In genomic region chr1:231550448-231550781, GRCh38 we compare ENCODE assay signal across 8 cellular contexts. TPM values are rescaled to one million over a fixed set of nuclear protein-coding genes. Genes with fewer than 3 reads are reported as not detected.
DNase-seq lines count a peak whose midpoint lies in the region; ATAC-seq and TF ChIP-seq lines count a peak whose summit lies in the region.

No MANE protein-coding gene starts in this region.

- intact Hi-C loops in tibial artery (cut with DNase I; ENCODE audit: low total_unique reads) = no loop called here

- TF ChIP-seq CTCF in BJ (IDR thresholded peaks at IDR 0.05; ENCODE audit: insufficient read depth, low read depth, low read length) = peak; percentile 37
- TF ChIP-seq CTCF in Peyer's patch (IDR thresholded peaks at IDR 0.05) = peak in 4 of 6 experiments; percentile 16 to 51 (median 42)
- TF ChIP-seq CTCF in fibroblast of lung (conservative IDR thresholded peaks at IDR 0.05 in 1 of 2, IDR thresholded peaks at IDR 0.05 in 1 of 2; ENCODE audit: low read depth in 1 of 2, low read length in 2 of 2) = peak; percentile 20 to 33
- TF ChIP-seq CTCF in tibial artery (IDR thresholded peaks at IDR 0.05) = no peak

- DNase-seq in BJ (ENCODE audit: low read depth) (no peak), Peyer's patch (no peak), fibroblast of lung (ENCODE audit: low read depth in 2 of 2) (no peak), NCI-H1930 (lab: John Stamatoyannopoulos, UW) (no peak), tibial artery (no peak)

- no peak overlapping the region for H3K27ac ChIP-seq in Peyer's patch
- H3K27ac ChIP-seq in fibroblast of lung (ENCODE audit: insufficient read depth, low read length) = no peak overlapping the region
- H3K27ac ChIP-seq in tibial artery = no peak overlapping the region

- H3K9ac ChIP-seq in fibroblast of lung (ENCODE audit: insufficient read depth, low read length) = no peak overlapping the region

- H3K79me2 ChIP-seq in fibroblast of lung (ENCODE audit: control insufficient read depth, insufficient read depth, low read length) = no peaks in the 10 kb centered on the region

- H3K4me2 ChIP-seq in fibroblast of lung (ENCODE audit: extremely low read depth, insufficient read depth, low read length) = no peak overlapping the region

- H3K9me3 ChIP-seq in Peyer's patch = no peaks in the 10 kb centered on the region
- H3K9me3 ChIP-seq in fibroblast of lung (ENCODE audit: control insufficient read depth, insufficient read depth, low read depth, low read length) = no peaks in the 10 kb centered on the region
- H3K9me3 ChIP-seq in tibial artery = no peaks in the 10 kb centered on the region

- H3K36me3 ChIP-seq in BJ (ENCODE audit: control insufficient read depth, insufficient read depth, low read length) = peaks cover 1% of the 10 kb centered on the region; the same call in 1 of the 2 replicates
- peaks cover 0 to 24% (median 0%) of the 10 kb centered on the region in 3 donors for H3K36me3 ChIP-seq in Peyer's patch
- no peaks in the 10 kb centered on the region for H3K36me3 ChIP-seq in fibroblast of lung (ENCODE audit: control insufficient read depth, insufficient read depth, low read length)
- H3K36me3 ChIP-seq in tibial artery = peaks cover 0 to 8% (median 8%) of the 10 kb centered on the region in 3 donors

- no peaks in the 10 kb centered on the region for H4K20me1 ChIP-seq in fibroblast of lung (ENCODE audit: control insufficient read depth, extremely low read depth, insufficient read depth, low read length)

- H3K27me3 ChIP-seq in BJ (ENCODE audit: control insufficient read depth, insufficient read depth, low read length) (no peaks in the 10 kb centered on the region), Peyer's patch (no peaks in the 10 kb centered on the region), fibroblast of lung (ENCODE audit: control insufficient read depth, insufficient read depth, low read length) (no peaks in the 10 kb centered on the region), tibial artery (no peaks in the 10 kb centered on the region)

- POLR2A ChIA-PET in BJ (lab: Charles Lee) = no interaction called here

- CTCF ChIA-PET in BJ (lab: Yijun Ruan, JAX) = no interaction called here

- no peak overlapping the region for H3K4me3 ChIP-seq in BJ (ENCODE audit: low read depth, low read length)
- no peak overlapping the region for H3K4me3 ChIP-seq in Peyer's patch
- no peak overlapping the region for H3K4me3 ChIP-seq in fibroblast of lung (replicated peaks in 1 of 4; ENCODE audit: control extremely low read depth in 1 of 4, insufficient read depth in 1 of 4, low read depth in 3 of 4, low read length in 4 of 4)
- no peak overlapping the region for H3K4me3 ChIP-seq in tibial artery

- H3K4me1 ChIP-seq in Peyer's patch (no peaks in the 10 kb centered on the region), fibroblast of lung (ENCODE audit: control insufficient read depth, extremely low read depth, insufficient read depth, low read length) (no peaks in the 10 kb centered on the region), tibial artery (peaks cover 0 to 7% (median 0%) of the 10 kb centered on the region in 4 donors)

- ATAC-seq in GM18867 (IDR thresholded peaks at IDR 0.05; ENCODE audit: unreplicated experiment) (peak; percentile 65), GM19455 (IDR thresholded peaks at IDR 0.05; ENCODE audit: unreplicated experiment) (no peak), GM21423 (IDR thresholded peaks at IDR 0.05; ENCODE audit: unreplicated experiment) (no peak)

- no peak for TF ChIP-seq POLR2A in Peyer's patch (IDR thresholded peaks at IDR 0.05)

- no peak overlapping the region for H2AFZ ChIP-seq in fibroblast of lung (ENCODE audit: low read length)

RNA-seq across cellular contexts. Expression of gene TSNAX, which starts 21.9 kb away (rescaled TPM):
- polyA plus RNA-seq in BJ (2011; rRNA removed) (19.4 and 21.4 TPM in 2 replicates), fibroblast of lung (46.3 TPM in 2 replicates)
- 15.5 and 17.4 TPM in 2 replicates for polyA minus RNA-seq in BJ (2011; rRNA and poly(A)+ RNA removed)
- total RNA-seq in Peyer's patch (10 to 100 TPM; 11.3 to 18.2 (median 14.9) TPM), fibroblast of lung (28.8 and 30.2 TPM in 2 replicates)
- 32.8 and 44.6 TPM in 2 replicates for polyA plus RNA-seq in fibroblast of lung (2012)
- polyA minus RNA-seq in fibroblast of lung (ENCODE audit: low replicate concordance) = 2.0 and 5.4 TPM in 2 replicates

Comparison
In these comparisons a context has a peak if more than half of its experiments do, and no peak if none do; other contexts are left out.
1. CTCF ChIP-seq: peak in BJ (single experiment), Peyer's patch (4 of 6) and fibroblast of lung (2 of 2); none in tibial artery (0 of 2).